In the genomic region with DNA sequence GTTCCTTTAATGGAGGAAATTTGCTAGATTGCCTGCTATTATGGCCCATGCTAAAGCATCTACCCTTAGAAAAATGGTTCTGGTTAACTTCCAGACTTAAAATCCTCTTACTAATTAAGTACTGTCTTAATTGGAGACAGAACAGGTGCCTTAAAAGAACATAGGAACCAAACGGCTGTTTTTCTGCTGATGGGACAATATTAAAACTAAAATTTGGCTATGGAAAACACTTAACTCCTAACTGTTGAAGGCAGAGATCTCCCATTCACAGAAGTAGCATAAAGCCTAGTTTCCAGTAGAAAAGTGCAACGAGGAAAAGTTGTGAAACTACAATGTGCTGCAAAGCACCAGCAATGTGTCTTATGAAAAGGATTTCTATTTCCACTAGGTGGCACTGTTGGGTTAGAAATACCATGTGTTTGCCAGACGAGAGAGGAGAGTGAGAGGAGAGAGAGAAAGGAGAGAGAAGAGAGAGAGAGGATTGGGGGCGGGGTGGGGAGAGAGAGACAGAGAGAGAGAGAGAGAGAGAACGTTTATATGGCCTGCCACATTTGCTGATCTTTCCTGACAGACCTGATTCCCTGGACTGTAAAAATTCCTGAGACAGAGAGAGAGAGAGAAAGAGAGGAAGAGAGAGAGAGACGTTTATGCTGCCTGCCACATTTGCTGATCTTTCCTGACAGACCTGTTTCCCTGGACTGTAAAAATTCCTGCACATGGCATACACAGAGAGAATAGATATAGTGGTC, we compare ENCODE assay signal across 1 cellular context.
A peak's percentile ranks its signal among the peaks of the same experiment; 100 is the strongest.
TF ChIP-seq lines count a peak whose summit lies in the region.

No MANE protein-coding gene starts in this region.

TF ChIP-seq in SK-N-SH, 30 proteins besides CTCF, POLR2A, EP300 and RAD21:
- no peak for TF ChIP-seq ELF1 (IDR thresholded peaks at IDR 0.05)
- peak; percentile 30; the same call in 1 of the 2 replicates for TF ChIP-seq TCF12 (IDR thresholded peaks at IDR 0.05)
- peak; percentile 61 for TF ChIP-seq SMC3 (IDR thresholded peaks at IDR 0.05; ENCODE audit: low read depth, low read length)
- TF ChIP-seq, protein P1, sequence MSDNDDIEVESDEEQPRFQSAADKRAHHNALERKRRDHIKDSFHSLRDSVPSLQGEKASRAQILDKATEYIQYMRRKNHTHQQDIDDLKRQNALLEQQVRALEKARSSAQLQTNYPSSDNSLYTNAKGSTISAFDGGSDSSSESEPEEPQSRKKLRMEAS (IDR thresholded peaks at IDR 0.05; ENCODE audit: low read depth) = peak; percentile 46; the same call in 1 of the 2 replicates
TF ChIP-seq in SK-N-SH: peak in this region for 3.
